In genomic region chr1:28437924-28438699, GRCh38 we compare ENCODE assay signal across 8 cellular contexts.
DNase-seq lines count a peak whose midpoint lies in the region; ATAC-seq and TF ChIP-seq lines count a peak whose summit lies in the region.

No MANE protein-coding gene starts in this region.

- H3K9ac ChIP-seq in parathyroid adenoma: no peak overlapping the region

- ATAC-seq in activated T-cell treated with anti-CD3 and anti-CD28 coated beads, Interleukin-2, amount 50 U/mL, for 4 hours: peak; percentile 48
- ATAC-seq in Right ventricle myocardium superior (ENCODE audit: poor library complexity) (peak; percentile 98), GM19023 (IDR thresholded peaks at IDR 0.05; ENCODE audit: unreplicated experiment) (no peak)

- H3K4me1 ChIP-seq in parathyroid adenoma: peaks cover 7% of the 10 kb centered on the region

- H3K4me1 Mint-ChIP-seq in activated T-cell treated with anti-CD3 and anti-CD28 coated beads, Interleukin-2, amount 50 U/mL, for 4 hours (ENCODE audit: low read depth): peaks cover 7% of the 10 kb centered on the region
- peaks cover 27% of the 10 kb centered on the region for H3K4me1 Mint-ChIP-seq in activated T-helper 2 cell treated with anti-CD3 and anti-CD28 coated beads, Interferon-gamma antibody, Interleukin-2, Interleukin-4, amounts not matched to agents 10 μg/mL and 5 μg/mL and 100 μg/mL, durations not matched to agents 14 hours and 24 hours and 36 hours (ENCODE audit: low read depth)

- intact Hi-C loops in activated T-helper 2 cell treated with anti-CD3 and anti-CD28 coated beads, Interferon-gamma antibody, Interleukin-2, Interleukin-4, amounts not matched to agents 10 μg/mL and 5 μg/mL and 100 μg/mL, durations not matched to agents 14 hours and 24 hours and 36 hours (cut with micrococcal nuclease): loop anchor here (1.0 to 5.0 kb wide), 2 partner anchors 48 to 191 kb away; no protein-coding TSS in a partner anchor
- intact Hi-C loops in Right ventricle myocardium superior (cut with DNase I): no loop called here

- peaks cover 8% of the 10 kb centered on the region for H3K36me3 Mint-ChIP-seq in activated T-cell treated with anti-CD3 and anti-CD28 coated beads, Interleukin-2, amount 50 U/mL, for 4 hours (ENCODE audit: insufficient read depth)
- peaks cover 2% of the 10 kb centered on the region for H3K36me3 Mint-ChIP-seq in activated T-helper 2 cell treated with anti-CD3 and anti-CD28 coated beads, Interferon-gamma antibody, Interleukin-2, Interleukin-4, amounts not matched to agents 10 μg/mL and 5 μg/mL and 100 μg/mL, durations not matched to agents 14 hours and 24 hours and 36 hours (ENCODE audit: low read depth)

- no peaks in the 10 kb centered on the region for H3K9me3 Mint-ChIP-seq in activated T-cell treated with anti-CD3 and anti-CD28 coated beads, Interleukin-2, amount 50 U/mL, for 4 hours
- H3K9me3 Mint-ChIP-seq in activated T-helper 2 cell treated with anti-CD3 and anti-CD28 coated beads, Interferon-gamma antibody, Interleukin-2, Interleukin-4, amounts not matched to agents 10 μg/mL and 5 μg/mL and 100 μg/mL, durations not matched to agents 14 hours and 24 hours and 36 hours: no peaks in the 10 kb centered on the region

- no peak for TF ChIP-seq CTCF in parathyroid adenoma (IDR thresholded peaks at IDR 0.05)

- peak overlapping the region; percentile 74 for H3K27ac Mint-ChIP-seq in activated T-helper 2 cell treated with anti-CD3 and anti-CD28 coated beads, Interferon-gamma antibody, Interleukin-2, Interleukin-4, amounts not matched to agents 10 μg/mL and 5 μg/mL and 100 μg/mL, durations not matched to agents 14 hours and 24 hours and 36 hours

- H3K36me3 ChIP-seq in MG63 (peaks cover 11% of the 10 kb centered on the region; the same call in 1 of the 2 replicates), parathyroid adenoma (ENCODE audit: control insufficient read depth, insufficient read depth, low read length) (no peaks in the 10 kb centered on the region)

- H3K4me3 ChIP-seq in MG63 (peak overlapping the region; percentile 56), parathyroid adenoma (ENCODE audit: low read depth, low read length) (peak overlapping the region; percentile 19)

- no peaks in the 10 kb centered on the region for H3K27me3 Mint-ChIP-seq in activated T-cell treated with anti-CD3 and anti-CD28 coated beads, Interleukin-2, amount 50 U/mL, for 4 hours (ENCODE audit: low read depth)
- no peaks in the 10 kb centered on the region for H3K27me3 Mint-ChIP-seq in activated T-helper 2 cell treated with anti-CD3 and anti-CD28 coated beads, Interferon-gamma antibody, Interleukin-2, Interleukin-4, amounts not matched to agents 10 μg/mL and 5 μg/mL and 100 μg/mL, durations not matched to agents 14 hours and 24 hours and 36 hours (ENCODE audit: low read depth)

- H2AFZ ChIP-seq in parathyroid adenoma: peak overlapping the region; percentile 68

- no peaks in the 10 kb centered on the region for H3K9me3 ChIP-seq in MG63
- no peaks in the 10 kb centered on the region for H3K9me3 ChIP-seq in parathyroid adenoma (ENCODE audit: control insufficient read depth, low read length)

- H3K27ac ChIP-seq in parathyroid adenoma: peak overlapping the region; percentile 58

- DNase-seq in activated T-cell treated with anti-CD3 and anti-CD28 coated beads, Interleukin-2, amount 50 U/mL, for 4 hours: no peak
- no peak for DNase-seq in activated T-cell treated with anti-CD3 and anti-CD28 coated beads, Interleukin-2, amount 50 U/mL, for 48 hours
- peak; percentile 97 for DNase-seq in MG63
- DNase-seq in activated T-helper 2 cell treated with anti-CD3 and anti-CD28 coated beads, Interferon-gamma antibody, Interleukin-2, Interleukin-4, amounts not matched to agents 10 μg/mL and 5 μg/mL and 100 μg/mL, durations not matched to agents 14 hours and 24 hours and 36 hours (ENCODE audit: low spot score): no peak
- peak; percentile 79 for DNase-seq in Right ventricle myocardium superior
- no peak for DNase-seq in NCI-H1105 (lab: John Stamatoyannopoulos, UW)

- H3K4me3 Mint-ChIP-seq in activated T-cell treated with anti-CD3 and anti-CD28 coated beads, Interleukin-2, amount 50 U/mL, for 4 hours: no peak overlapping the region
- H3K4me3 Mint-ChIP-seq in activated T-helper 2 cell treated with anti-CD3 and anti-CD28 coated beads, Interferon-gamma antibody, Interleukin-2, Interleukin-4, amounts not matched to agents 10 μg/mL and 5 μg/mL and 100 μg/mL, durations not matched to agents 14 hours and 24 hours and 36 hours (ENCODE audit: low read depth): peak overlapping the region; percentile 67

- no peaks in the 10 kb centered on the region for H3K79me2 ChIP-seq in parathyroid adenoma

- H3K4me2 ChIP-seq in parathyroid adenoma (ENCODE audit: low read length): peak overlapping the region; percentile 63

- H3K27me3 ChIP-seq in MG63 (no peaks in the 10 kb centered on the region), parathyroid adenoma (ENCODE audit: control insufficient read depth, insufficient read depth, low read length) (no peaks in the 10 kb centered on the region)

Comparison
In these comparisons a context has a peak if more than half of its experiments do, and no peak if none do; other contexts are left out.
1. DNase-seq: peak in MG63 (single experiment) and Right ventricle myocardium superior (single experiment); none in activated T-cell treated with anti-CD3 and anti-CD28 coated beads, Interleukin-2, amount 50 U/mL, for 4 hours (single experiment), activated T-cell treated with anti-CD3 and anti-CD28 coated beads, Interleukin-2, amount 50 U/mL, for 48 hours (0 of 2), activated T-helper 2 cell treated with anti-CD3 and anti-CD28 coated beads, Interferon-gamma antibody, Interleukin-2, Interleukin-4, amounts not matched to agents 10 μg/mL and 5 μg/mL and 100 μg/mL, durations not matched to agents 14 hours and 24 hours and 36 hours (single experiment) and NCI-H1105 (single experiment).